Comparison of ENCODE assay signal across 13 cellular contexts in the genomic region with DNA sequence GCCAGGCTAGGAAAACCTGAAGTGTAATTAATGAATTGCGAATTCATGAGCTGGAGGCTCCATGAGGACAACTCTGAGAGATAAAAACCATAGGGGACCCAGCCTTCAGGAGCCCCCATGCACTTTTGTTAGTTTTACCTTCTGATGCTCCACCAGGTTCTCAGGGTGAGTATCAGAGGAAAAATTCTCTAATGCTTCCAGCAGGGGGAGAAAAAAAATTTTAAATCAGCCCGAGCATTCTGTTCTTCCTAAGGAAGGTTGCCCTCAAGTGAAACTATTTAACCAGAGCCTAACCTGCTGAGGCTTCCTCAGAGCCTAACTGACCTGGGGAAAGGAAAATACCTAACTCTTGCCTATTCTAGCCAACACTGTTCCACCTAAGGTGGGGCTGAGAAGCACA.
A peak's percentile ranks its signal among the peaks of the same experiment; 100 is the strongest.
DNase-seq lines count a peak whose midpoint lies in the region; ATAC-seq and TF ChIP-seq lines count a peak whose summit lies in the region.
"Had no signal": no experiment of that assay in that cellular context is flagged by ENCODE, and none has a peak within 500 bp of the region (broad histone marks: within the 10 kb centered on the region; RNA-seq: fewer than 3 reads in every experiment).

No MANE protein-coding gene starts in this region.

- peak overlapping the region; percentile 77 for H2AFZ ChIP-seq in OCI-LY7 (ENCODE audit: low read length)

- H3K27ac Mint-ChIP-seq in progenitor cell of endocrine pancreas (no peak overlapping the region), natural killer cell (no peak overlapping the region)
- H3K27ac Mint-ChIP-seq: T-helper 1 cell treated with Interleukin-12 subunit alpha and Interleukin-12 subunit beta and Interleukin-4 antibody, amounts not matched to agents 30 μg/mL and 1 μg/mL, for 36 hours had no signal

- peaks cover 56% of the 10 kb centered on the region for H3K4me1 ChIP-seq in OCI-LY7 (ENCODE audit: insufficient read depth, low read length, poor library complexity, severe bottlenecking)
- no peaks in the 10 kb centered on the region for H3K4me1 ChIP-seq in uterus

- no peak overlapping the region for H3K4me3 Mint-ChIP-seq in progenitor cell of endocrine pancreas (ENCODE audit: low read depth)
- no peak overlapping the region for H3K4me3 Mint-ChIP-seq in natural killer cell
- H3K4me3 Mint-ChIP-seq: T-helper 1 cell treated with Interleukin-12 subunit alpha and Interleukin-12 subunit beta and Interleukin-4 antibody, amounts not matched to agents 30 μg/mL and 1 μg/mL, for 36 hours had no signal

- TF ChIP-seq POLR2A in uterus (IDR thresholded peaks at IDR 0.05) = no peak

- ATAC-seq in HG02678 (IDR thresholded peaks at IDR 0.05; ENCODE audit: unreplicated experiment) (no peak), natural killer cell (no peak)

- H3K36me3 ChIP-seq in OCI-LY7 (ENCODE audit: insufficient read depth, low read length) (0 out of 2 replicates have a peak, but pooled peaks cover 9% of the 10 kb centered on the region), uterus (no peaks in the 10 kb centered on the region)

- H3K9me3 Mint-ChIP-seq in progenitor cell of endocrine pancreas (ENCODE audit: low read depth) (peaks cover 4% of the 10 kb centered on the region), natural killer cell (peaks cover 15 to 16% of the 10 kb centered on the region in 2 donors)
- H3K9me3 Mint-ChIP-seq: T-helper 1 cell treated with Interleukin-12 subunit alpha and Interleukin-12 subunit beta and Interleukin-4 antibody, amounts not matched to agents 30 μg/mL and 1 μg/mL, for 36 hours had no signal

- no peaks in the 10 kb centered on the region for H3K36me3 Mint-ChIP-seq in progenitor cell of endocrine pancreas (ENCODE audit: insufficient read depth)
- H3K36me3 Mint-ChIP-seq in natural killer cell = peaks cover 22% of the 10 kb centered on the region

- intact Hi-C loops in OCI-LY7 (cut with micrococcal nuclease; ENCODE audit: unreplicated experiment) = loop anchor here (5.0 kb wide), 1 partner anchor 275 kb away; no protein-coding TSS in a partner anchor
- intact Hi-C loops in uterus (cut with DNase I; ENCODE audit: low total_unique reads) = no loop called here
- intact Hi-C loops in natural killer cell (cut with micrococcal nuclease) = no loop called here

- H3K4me1 Mint-ChIP-seq in progenitor cell of endocrine pancreas (ENCODE audit: low read depth) = peaks cover 3% of the 10 kb centered on the region
- peaks cover 0 to 7% of the 10 kb centered on the region in 2 donors for H3K4me1 Mint-ChIP-seq in natural killer cell

- POLR2A ChIA-PET in OCI-LY7 (lab: Charles Lee) = no interaction called here

- CTCF ChIA-PET in OCI-LY7 (lab: Charles Lee; ENCODE audit: unreplicated experiment) = no interaction called here

- DNase-seq in DMS53 (lab: John Stamatoyannopoulos, UW) = peak; percentile 51
- DNase-seq in DMS53 treated with DMSO at 0.1 percent for 48 hours (lab: John Stamatoyannopoulos, UW; ENCODE audit: unreplicated experiment) = no peak
- peak; percentile 43 for DNase-seq in OCI-LY7 (ENCODE audit: low spot score)
- DNase-seq in fibroblast of pulmonary artery (ENCODE audit: low read depth) = no peak
- no peak for DNase-seq in progenitor cell of endocrine pancreas (ENCODE audit: low spot score, unreplicated experiment)
- DNase-seq in uterus = no peak
- DNase-seq in natural killer cell = no peak
- DNase-seq: activated CD8-positive, alpha-beta memory T cell treated with anti-CD3 and anti-CD28 coated beads for 24 hours; activated naive CD4-positive, alpha-beta T cell treated with anti-CD3 and anti-CD28 coated beads, Interleukin-2, amount 50 U/mL, for 16 hours; DMS153; foreskin melanocyte had no signal

- H3K27me3 ChIP-seq in uterus = no peaks in the 10 kb centered on the region

- peak overlapping the region; percentile 12; the same call in 1 of the 2 replicates for H3K4me2 ChIP-seq in OCI-LY7 (ENCODE audit: low read length)

- H3K9me3 ChIP-seq in OCI-LY7 (ENCODE audit: low read length) (peaks cover 10% of the 10 kb centered on the region; the same call in 1 of the 2 replicates), uterus (no peaks in the 10 kb centered on the region)

- H3K4me3 ChIP-seq in OCI-LY7 (ENCODE audit: low read depth, low read length, poor library complexity, severe bottlenecking) (no peak overlapping the region), fibroblast of pulmonary artery (replicated peaks; ENCODE audit: low read depth, low read length) (no peak overlapping the region), uterus (no peak overlapping the region)

- H3K27me3 Mint-ChIP-seq in progenitor cell of endocrine pancreas = no peaks in the 10 kb centered on the region
- no peaks in the 10 kb centered on the region for H3K27me3 Mint-ChIP-seq in natural killer cell (ENCODE audit: low read depth in 2 of 2)

- no peaks in the 10 kb centered on the region for H4K20me1 ChIP-seq in OCI-LY7 (ENCODE audit: insufficient read depth, low read length)

- H3K79me2 ChIP-seq in OCI-LY7 (ENCODE audit: insufficient read depth, low read depth, low read length) = no peaks in the 10 kb centered on the region

- H3K27ac ChIP-seq in OCI-LY7 (ENCODE audit: low read depth, low read length, poor library complexity, severe bottlenecking) (no peak overlapping the region), uterus (no peak overlapping the region)

- TF ChIP-seq CTCF in OCI-LY7 (conservative IDR thresholded peaks at IDR 0.05; ENCODE audit: low read length) = peak; percentile 72
- peak; percentile 30 for TF ChIP-seq CTCF in fibroblast of pulmonary artery (IDR thresholded peaks at IDR 0.05; ENCODE audit: low read length, missing control alignments)
- TF ChIP-seq CTCF in progenitor cell of endocrine pancreas (IDR thresholded peaks at IDR 0.05; ENCODE audit: unreplicated experiment) = peak; percentile 56
- TF ChIP-seq CTCF in uterus (IDR thresholded peaks at IDR 0.05) = no peak
- TF ChIP-seq CTCF in natural killer cell (IDR thresholded peaks at IDR 0.05) = no peak

- BruUV-seq in OCI-LY7 (replicated peaks; lab: Mats Ljungman, UMichigan) = no TSS peak

- no peaks in the 10 kb centered on the region; the same call in 1 of the 2 replicates for H3K9me2 ChIP-seq in OCI-LY7 (ENCODE audit: insufficient read depth, low read length)

Comparison
In these comparisons a context has a peak if more than half of its experiments do, and no peak if none do; other contexts are left out.
1. DNase-seq: peak in DMS53 (single experiment) and OCI-LY7 (single experiment); none in DMS53 treated with DMSO at 0.1 percent for 48 hours (single experiment), fibroblast of pulmonary artery (single experiment), progenitor cell of endocrine pancreas (single experiment), uterus (0 of 2) and natural killer cell (single experiment).
2. CTCF ChIP-seq: peak in OCI-LY7 (single experiment), fibroblast of pulmonary artery (single experiment) and progenitor cell of endocrine pancreas (single experiment); none in uterus (0 of 4) and natural killer cell (single experiment).